In genomic region chr2:96539215-96539920, GRCh38 we compare ENCODE assay signal across 11 cellular contexts. TPM values are rescaled to one million over a fixed set of nuclear protein-coding genes. Genes with fewer than 3 reads are reported as not detected.
DNase-seq lines count a peak whose midpoint lies in the region; ATAC-seq and TF ChIP-seq lines count a peak whose summit lies in the region.
"Had no signal": no experiment of that assay in that cellular context is flagged by ENCODE, and none has a peak within 500 bp of the region (broad histone marks: within the 10 kb centered on the region; RNA-seq: fewer than 3 reads in every experiment).

No MANE protein-coding gene starts in this region.

- no peak for ATAC-seq in upper lobe of left lung (ENCODE audit: low FRiP score in 2 of 2)

- H3K4me2 ChIP-seq in mammary epithelial cell (ENCODE audit: insufficient read depth, low read depth, low read length): no peak overlapping the region
- H3K4me2 ChIP-seq: SK-N-SH had no signal

- TF ChIP-seq POLR2A in breast epithelium (IDR thresholded peaks at IDR 0.05): no peak
- TF ChIP-seq POLR2A in upper lobe of left lung (IDR thresholded peaks at IDR 0.05): no peak

- H3K36me3 Mint-ChIP-seq in activated naive CD4-positive, alpha-beta T cell treated with anti-CD3 and anti-CD28 coated beads, Interleukin-2, amount 50 U/mL, for 24 hours: peaks cover 6% of the 10 kb centered on the region

- peak overlapping the region; percentile 70 to 99 (median 81) for H3K4me3 ChIP-seq in breast epithelium
- H3K4me3 ChIP-seq in mammary epithelial cell (replicated peaks in 1 of 3; ENCODE audit: insufficient read depth in 1 of 3, low read depth in 2 of 3, low read length in 3 of 3): no peak overlapping the region
- peak overlapping the region; percentile 81 for H3K4me3 ChIP-seq in mononuclear cell (ENCODE audit: low read length)
- peak overlapping the region in 2 of 4 donors; percentile 86 to 96 for H3K4me3 ChIP-seq in upper lobe of left lung

- H3K4me1 ChIP-seq in breast epithelium (peaks cover 15 to 22% of the 10 kb centered on the region in 2 donors), mammary epithelial cell (ENCODE audit: insufficient read depth, low read length) (peaks cover 46% of the 10 kb centered on the region), mononuclear cell (ENCODE audit: insufficient read depth, low read length) (peaks cover 68% of the 10 kb centered on the region), upper lobe of left lung (peaks cover 16 to 63% (median 50%) of the 10 kb centered on the region in 4 donors)

- in situ Hi-C loops in mammary epithelial cell (cut with MboI; ENCODE audit: low sequenced_read_pairs in 2 of 2): no loop called here

- H3K36me3 ChIP-seq in breast epithelium (no peaks in the 10 kb centered on the region), mammary epithelial cell (ENCODE audit: insufficient read depth, low read length) (no peaks in the 10 kb centered on the region), upper lobe of left lung (peaks cover 0 to 20% (median 2%) of the 10 kb centered on the region in 4 donors)
- H3K36me3 ChIP-seq: prostate gland had no signal

- 86% methylated on average over 3 of the region's 9 CpGs for WGBS in mammary epithelial cell (ENCODE audit: low coverage, missing lambda C conversion rate)
- 77 to 83% methylated on average over 8 to 9 of the region's 9 CpGs for WGBS in upper lobe of left lung, 2 donors

- TF ChIP-seq CTCF in breast epithelium (IDR thresholded peaks at IDR 0.05) (no peak), mammary epithelial cell (conservative IDR thresholded peaks at IDR 0.05 in 1 of 2, IDR thresholded peaks at IDR 0.05 in 1 of 2; ENCODE audit: extremely low read depth in 1 of 2, insufficient read depth in 1 of 2, low read depth in 1 of 2, low read length in 2 of 2) (no peak), upper lobe of left lung (IDR thresholded peaks at IDR 0.05) (no peak)

- no TSS peak for BruUV-seq in mammary epithelial cell (replicated peaks; lab: Mats Ljungman, UMichigan)

- no peaks in the 10 kb centered on the region for H3K27me3 Mint-ChIP-seq in activated naive CD4-positive, alpha-beta T cell treated with anti-CD3 and anti-CD28 coated beads, Interleukin-2, amount 50 U/mL, for 24 hours

- H3K79me2 ChIP-seq in mammary epithelial cell (ENCODE audit: insufficient read depth, low read length): peaks cover 18% of the 10 kb centered on the region

- no peak overlapping the region for H3K9ac ChIP-seq in mammary epithelial cell (ENCODE audit: insufficient read depth, low read length)
- H3K9ac ChIP-seq: SK-N-SH had no signal

- no peaks in the 10 kb centered on the region for H3K9me3 Mint-ChIP-seq in activated naive CD4-positive, alpha-beta T cell treated with anti-CD3 and anti-CD28 coated beads, Interleukin-2, amount 50 U/mL, for 24 hours

- H3K27ac Mint-ChIP-seq in activated naive CD4-positive, alpha-beta T cell treated with anti-CD3 and anti-CD28 coated beads, Interleukin-2, amount 50 U/mL, for 24 hours: peak overlapping the region; percentile 94

- H2AFZ ChIP-seq in mammary epithelial cell (ENCODE audit: low read depth, low read length): no peak overlapping the region

- no peak for DNase-seq in breast epithelium (ENCODE audit: low spot score in 2 of 2)
- DNase-seq in mammary epithelial cell: no peak
- no peak for DNase-seq in upper lobe of left lung
- DNase-seq in RKO (ENCODE audit: low spot score): no peak
- no peak for DNase-seq in NCI-H187 (lab: John Stamatoyannopoulos, UW)
- no peak for DNase-seq in stimulated activated CD4-positive, alpha-beta T cell treated with anti-CD3 and anti-CD28 coated beads, Interleukin-2, amount 100 ng/mL, for 48 hours

- peaks cover 66% of the 10 kb centered on the region for H3K4me1 Mint-ChIP-seq in activated naive CD4-positive, alpha-beta T cell treated with anti-CD3 and anti-CD28 coated beads, Interleukin-2, amount 50 U/mL, for 24 hours

- H4K20me1 ChIP-seq in mammary epithelial cell (ENCODE audit: insufficient read depth, low read length): no peaks in the 10 kb centered on the region

- peak overlapping the region; percentile 86 for H3K4me3 Mint-ChIP-seq in activated naive CD4-positive, alpha-beta T cell treated with anti-CD3 and anti-CD28 coated beads, Interleukin-2, amount 50 U/mL, for 24 hours

- dilution Hi-C loops in mammary epithelial cell (cut with HindIII; ENCODE audit: low sequenced_read_pairs): no loop called here

- peak overlapping the region; percentile 95 to 99 for H3K27ac ChIP-seq in breast epithelium
- H3K27ac ChIP-seq in mammary epithelial cell (ENCODE audit: insufficient read depth, low read depth, low read length): no peak overlapping the region
- H3K27ac ChIP-seq in upper lobe of left lung: peak overlapping the region; percentile 40 to 100 (median 99)
- H3K27ac ChIP-seq: C4-2B had no signal

- H3K27me3 ChIP-seq in breast epithelium (no peaks in the 10 kb centered on the region), mammary epithelial cell (ENCODE audit: insufficient read depth, low read length) (no peaks in the 10 kb centered on the region), mononuclear cell (ENCODE audit: insufficient read depth, low read length) (no peaks in the 10 kb centered on the region), upper lobe of left lung (no peaks in the 10 kb centered on the region)

- H3K9me3 ChIP-seq in breast epithelium (no peaks in the 10 kb centered on the region), mammary epithelial cell (replicated peaks; ENCODE audit: insufficient read depth, low read length) (no peaks in the 10 kb centered on the region), mononuclear cell (ENCODE audit: low read depth, low read length) (no peaks in the 10 kb centered on the region), upper lobe of left lung (no peaks in the 10 kb centered on the region)
- H3K9me3 ChIP-seq: prostate gland, SK-N-SH had no signal

- CTCF ChIA-PET in mammary epithelial cell (lab: Charles Lee; ENCODE audit: low non-redundant PET): interaction anchor here (1.0 kb wide), 1 partner anchor 15 kb away, joined by 7 read pairs; no protein-coding TSS in a partner anchor

- no peak for TF ChIP-seq EP300 in upper lobe of left lung (IDR thresholded peaks at IDR 0.05)

- intact Hi-C loops in breast epithelium (cut with DNase I; ENCODE audit: low total_unique reads) (no loop called here), mammary epithelial cell (cut with micrococcal nuclease) (loop anchor here (10.0 kb wide), 1 partner anchor 395 kb away; the partner anchor contains the start of gene DUSP2)

RNA-seq across cellular contexts. Expression of gene ARID5A, which starts 2.8 kb away (rescaled TPM):
- total RNA-seq in breast epithelium: 100 to 1,000 TPM in 1 of 3 donors, 10 to 100 TPM in 2; 18.9 to 132 (median 56.4) TPM
- 1 to 10 TPM; 6.6 to 8.3 TPM for total RNA-seq in mammary epithelial cell
- polyA plus RNA-seq in mammary epithelial cell: 3.0 TPM
- polyA minus RNA-seq in mammary epithelial cell: 1.3 TPM
- total RNA-seq in mononuclear cell: 191 TPM
- 10 to 100 TPM; 18.6 to 57.2 (median 39.7) TPM for total RNA-seq in upper lobe of left lung

RNA-seq across cellular contexts. Expression of gene NEURL3, which starts 34.2 kb away (rescaled TPM):
- total RNA-seq in breast epithelium (1 to 10 TPM in 2 of 3 donors, not detected in 1; 4.3 to 6.1 TPM), mammary epithelial cell (not detected), mononuclear cell (0.52 TPM), upper lobe of left lung (1 to 10 TPM in 2 of 6 donors, under 1 TPM in 1, not detected in 3; 0.61 to 2.6 (median 1.1) TPM)
- polyA plus RNA-seq in mammary epithelial cell: not detected
- polyA minus RNA-seq in mammary epithelial cell: not detected

Comparison
In these comparisons a context has a peak if more than half of its experiments do, and no peak if none do; other contexts are left out.
1. H3K4me3 ChIP-seq: peak in breast epithelium (3 of 3) and mononuclear cell (single experiment); none in mammary epithelial cell (0 of 3).